1 cellular context compared by ENCODE assay signal in the genomic region with DNA sequence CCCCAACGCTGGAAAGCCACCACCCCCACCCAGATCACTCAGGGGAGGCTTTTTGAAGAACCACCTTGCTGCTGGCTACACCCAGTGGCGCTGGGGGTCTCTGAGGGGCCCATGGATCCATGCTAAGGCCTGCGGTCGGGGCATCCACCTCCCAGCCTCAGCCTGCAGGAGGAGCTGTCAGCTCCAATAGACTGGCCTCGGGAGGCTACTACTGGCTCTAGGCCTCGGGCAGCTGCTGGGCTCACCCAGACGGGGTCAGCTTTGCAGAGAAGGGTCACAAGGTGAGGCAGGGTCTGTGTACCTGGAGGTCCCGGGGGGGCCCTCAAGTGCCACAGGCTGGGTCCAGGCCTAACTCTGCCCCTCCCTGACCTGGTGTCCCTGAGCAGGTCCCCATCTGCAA.
TF ChIP-seq lines count a peak whose summit lies in the region.

No MANE protein-coding gene starts in this region.

TF ChIP-seq in H1, 55 proteins besides CTCF, POLR2A, EP300 and RAD21:
- TF ChIP-seq TBP (IDR thresholded peaks at IDR 0.05; ENCODE audit: low read depth, low read length) = no peak
- TF ChIP-seq GABPA (IDR thresholded peaks at IDR 0.05; ENCODE audit: borderline replicate concordance, insufficient read depth, low read length) = peak; percentile 70; the same call in 1 of the 2 replicates
